In genomic region chr16:48609453-48610023, GRCh38 we compare ENCODE assay signal across 8 cellular contexts. TPM values are rescaled to one million over a fixed set of nuclear protein-coding genes. Genes with fewer than 3 reads are reported as not detected.
DNase-seq lines count a peak whose midpoint lies in the region; ATAC-seq, FAIRE-seq and TF ChIP-seq lines count a peak whose summit lies in the region.

No MANE protein-coding gene starts in this region.

- peaks cover 50% of the 10 kb centered on the region for H3K79me2 ChIP-seq in HepG2 (ENCODE audit: insufficient read depth, low read length)

- intact Hi-C loops in HepG2 (cut with micrococcal nuclease; ENCODE audit: unreplicated experiment), result loop anchor here (5.0 kb wide), 1 partner anchor 47 kb away; no protein-coding TSS in a partner anchor

- H3K4me2 ChIP-seq in HepG2 (ENCODE audit: low read depth, low read length), result peak overlapping the region; percentile 91

- H3K4me1 Mint-ChIP-seq in T-helper 17 cell, result peaks cover 38% of the 10 kb centered on the region
- H3K4me1 Mint-ChIP-seq in central memory CD8-positive, alpha-beta T cell, result peaks cover 37% of the 10 kb centered on the region

- FAIRE-seq in HepG2 (lab: Jason Lieb, UNC), result no peak

- in situ Hi-C loops in HepG2 (cut with HindIII; ENCODE audit: extremely low pct_ligation_motif_present, low pct_unique_long_range_greater_than_20kb), result loop anchor here (5.0 kb wide), 1 partner anchor 72 kb away; no protein-coding TSS in a partner anchor

- H3K4me1 ChIP-seq in HUES64 (ENCODE audit: insufficient read depth, low read length) (peaks cover 43% of the 10 kb centered on the region), HepG2 (ENCODE audit: insufficient read depth, low read length) (peaks cover 86% of the 10 kb centered on the region)

- H3K36me3 Mint-ChIP-seq in T-helper 17 cell (ENCODE audit: low read depth), result no peaks in the 10 kb centered on the region
- H3K36me3 Mint-ChIP-seq in central memory CD8-positive, alpha-beta T cell (ENCODE audit: insufficient read depth), result peaks cover 40% of the 10 kb centered on the region

- H3K27me3 ChIP-seq in HUES64 (ENCODE audit: insufficient read depth, low read length) (no peaks in the 10 kb centered on the region), HepG2 (ENCODE audit: control insufficient read depth in 1 of 2, insufficient read depth in 2 of 2, low read length in 2 of 2) (no peaks in the 10 kb centered on the region; a peak in 1 of 5 replicates)

- CTCF ChIA-PET in HepG2 (lab: Yijun Ruan, JAX; ENCODE audit: low intra/inter-chr PET ratio, low total read pairs), result no interaction called here

- WGBS in HUES64, result under 1% methylated on average over 76 of the region's 76 CpGs
- WGBS in HepG2 (ENCODE audit: low lambda C conversion rate), result under 1% methylated on average over 24 of the region's 76 CpGs

- H2AFZ ChIP-seq in HepG2 (ENCODE audit: low read length), result no peak overlapping the region

- H3K27me3 Mint-ChIP-seq in T-helper 17 cell, result no peaks in the 10 kb centered on the region
- no peaks in the 10 kb centered on the region for H3K27me3 Mint-ChIP-seq in central memory CD8-positive, alpha-beta T cell

- H3K27ac ChIP-seq in HUES64 (ENCODE audit: low read depth, low read length) (peak overlapping the region; percentile 96; the same call in 1 of the 2 replicates), HepG2 (ENCODE audit: extremely low read length, insufficient read depth, low read length) (peak overlapping the region; percentile 96)

- H3K27ac Mint-ChIP-seq in T-helper 17 cell, result peak overlapping the region; percentile 91
- H3K27ac Mint-ChIP-seq in central memory CD8-positive, alpha-beta T cell (ENCODE audit: low read depth), result no peak overlapping the region

- H3K9ac ChIP-seq in HUES64 (ENCODE audit: low read depth, low read length), result peak overlapping the region; percentile 90
- H3K9ac ChIP-seq in HepG2 (ENCODE audit: insufficient read depth, low read depth, low read length), result peak overlapping the region; percentile 93

- peak; percentile 29 for DNase-seq in EL
- peak; percentile 20 to 26 (median 24) for DNase-seq in T-helper 17 cell
- DNase-seq in central memory CD8-positive, alpha-beta T cell (ENCODE audit: low spot score in 2 of 2), result peak in 1 of 2 donors; percentile 41
- no peak for DNase-seq in HepG2 (ENCODE audit: low spot score)
- DNase-seq in stimulated activated CD8-positive, alpha-beta memory T cell treated with anti-CD3 and anti-CD28 coated beads, Interleukin-4, amount 100 ng/mL, for 48 hours, result peak; percentile 68
- no peak for DNase-seq in hepatic stellate cell (ENCODE audit: low spot score)

- H3K4me3 ChIP-seq in HUES64 (ENCODE audit: low read length), result peak overlapping the region; percentile 97
- H3K4me3 ChIP-seq in HepG2 (replicated peaks in 1 of 3; ENCODE audit: insufficient read depth in 1 of 3, low read depth in 2 of 3, low read length in 3 of 3), result peak overlapping the region; percentile 79 to 97 (median 95)

- no TSS peak for BruUV-seq in HepG2 (replicated peaks; lab: Mats Ljungman, UMichigan)

- H4K20me1 ChIP-seq in HepG2 (ENCODE audit: insufficient read depth, low read length), result peaks cover 44% of the 10 kb centered on the region

- TF ChIP-seq EP300 in HepG2 (IDR thresholded peaks at IDR 0.05; ENCODE audit: low read depth in 2 of 2, low read length in 2 of 2) (no peak), HepG2 (CRISPR knock-in tag; IDR thresholded peaks at IDR 0.05; ENCODE audit: borderline replicate concordance) (no peak)

- TF ChIP-seq CTCF in HepG2 (CRISPR knock-in tag; IDR thresholded peaks at IDR 0.05), result no peak

- H3K4me3 Mint-ChIP-seq in T-helper 17 cell, result no peak overlapping the region
- H3K4me3 Mint-ChIP-seq in central memory CD8-positive, alpha-beta T cell, result no peak overlapping the region

- peak; percentile 37 for ATAC-seq in GM21576 (IDR thresholded peaks at IDR 0.05; ENCODE audit: unreplicated experiment)
- ATAC-seq in T-helper 17 cell, result peak; percentile 32
- peak; percentile 20 for ATAC-seq in central memory CD8-positive, alpha-beta T cell (replicated peaks; ENCODE audit: extremely low read depth, poor library complexity, severe bottlenecking)
- ATAC-seq in HepG2, result peak; percentile 68

- no peaks in the 10 kb centered on the region for H3K9me3 ChIP-seq in HUES64 (ENCODE audit: insufficient read depth, low read depth, low read length)
- no peaks in the 10 kb centered on the region for H3K9me3 ChIP-seq in T-helper 17 cell (ENCODE audit: control insufficient read depth, low read length, poor library complexity, severe bottlenecking)
- H3K9me3 ChIP-seq in HepG2 (ENCODE audit: low read length), result no peaks in the 10 kb centered on the region

- POLR2A ChIA-PET in HepG2 (lab: Yijun Ruan, JAX), result interaction anchor here (0.8 to 3.9 kb wide), 5 partner anchors 14 to 222 kb away, joined by 3 to 24 read pairs (median 3); no protein-coding TSS in a partner anchor

- peak; percentile 57; the same call in 1 of the 2 replicates for TF ChIP-seq RAD21 in HepG2 (CRISPR knock-in tag; IDR thresholded peaks at IDR 0.05)

- no peak for TF ChIP-seq POLR2A in HepG2 (IDR thresholded peaks at IDR 0.05; ENCODE audit: insufficient read depth in 1 of 2, low read depth in 2 of 2, low read length in 2 of 2)

- H3K36me3 ChIP-seq in HUES64 (ENCODE audit: insufficient read depth, low read length), result no peaks in the 10 kb centered on the region; the same call in 1 of the 2 replicates
- no peaks in the 10 kb centered on the region for H3K36me3 ChIP-seq in HepG2 (replicated peaks in 1 of 2; ENCODE audit: control insufficient read depth in 1 of 2, insufficient read depth in 2 of 2, low read length in 2 of 2)

- H3K9me3 Mint-ChIP-seq in central memory CD8-positive, alpha-beta T cell, result no peaks in the 10 kb centered on the region

TF ChIP-seq in HepG2, 621 proteins besides CTCF, POLR2A, EP300 and RAD21 (continues in another document):
- TF ChIP-seq ZSCAN21 (CRISPR knock-in tag; IDR thresholded peaks at IDR 0.05; ENCODE audit: borderline replicate concordance) (peak; percentile 72), SAFB2 (CRISPR knock-in tag; IDR thresholded peaks at IDR 0.05; ENCODE audit: borderline replicate concordance, low read depth) (no peak), ZNF253 (CRISPR knock-in tag; IDR thresholded peaks at IDR 0.05; ENCODE audit: borderline replicate concordance) (0 out of 2 replicates have a peak, but pooled peaks have one; percentile 47), ZNF264 (CRISPR knock-in tag; IDR thresholded peaks at IDR 0.05) (no peak), ZNF451 (CRISPR knock-in tag; IDR thresholded peaks at IDR 0.05) (peak; percentile 81), ZSCAN20 (CRISPR knock-in tag; IDR thresholded peaks at IDR 0.05; ENCODE audit: borderline replicate concordance) (no peak), ZNF772 (CRISPR knock-in tag; IDR thresholded peaks at IDR 0.05) (peak; percentile 12; the same call in 1 of the 2 replicates), HNRNPLL (IDR thresholded peaks at IDR 0.05; ENCODE audit: low read depth, low read length, poor library complexity, severe bottlenecking) (peak; percentile 56), TFAP4 (IDR thresholded peaks at IDR 0.05; ENCODE audit: borderline replicate concordance, low read depth) (peak; percentile 37; the same call in 1 of the 2 replicates), ZNF317 (CRISPR knock-in tag; IDR thresholded peaks at IDR 0.05) (peak; percentile 56; the same call in 1 of the 2 replicates), SAP130 (CRISPR knock-in tag; IDR thresholded peaks at IDR 0.05; ENCODE audit: low read depth) (peak; percentile 66), ZNF510 (CRISPR knock-in tag; IDR thresholded peaks at IDR 0.05; ENCODE audit: low read depth) (0 out of 2 replicates have a peak, but pooled peaks have one; percentile 58), ZNF350 (CRISPR knock-in tag; IDR thresholded peaks at IDR 0.05; ENCODE audit: borderline replicate concordance, low read depth) (0 out of 2 replicates have a peak, but pooled peaks have one; percentile 30)

RNA-seq across cellular contexts. Expression of gene N4BP1, which starts 0.4 kb away (rescaled TPM):
- polyA plus RNA-seq in HUES64 (2013, experiment 1 of 2), result 18.3 TPM
- polyA plus RNA-seq in HUES64 (2013, experiment 2 of 2), result 26.1 TPM
- total RNA-seq in T-helper 17 cell (100 to 1,000 TPM in 1 of 2 donors, 10 to 100 TPM in 1; 76.1 to 108 TPM), HepG2 (2016; rRNA removed; fragmentation: Illumina TruSeq; extraction: Trizol) (43.9 and 46.5 TPM in 2 replicates)
- 30.7 and 33.0 TPM in 2 replicates for total RNA-seq in HepG2 (2016; cell fraction: cytosol; rRNA removed; fragmentation: Illumina TruSeq; extraction: Trizol; ENCODE audit: low read depth)
- total RNA-seq in HepG2 (2016; cell fraction: insoluble cytoplasmic fraction; rRNA removed; fragmentation: Illumina TruSeq; extraction: Trizol), result 41.9 and 43.3 TPM in 2 replicates
- total RNA-seq in HepG2 (2016; cell fraction: membrane; rRNA removed; fragmentation: Illumina TruSeq; extraction: Trizol), result 52.7 and 60.8 TPM in 2 replicates
- total RNA-seq in HepG2 (2016; cell fraction: nucleus; rRNA removed; fragmentation: Illumina TruSeq; extraction: Trizol), result 39.0 and 46.1 TPM in 2 replicates
- polyA plus RNA-seq in HepG2 (2011; rRNA removed), result 19.5 and 21.4 TPM in 2 replicates
- polyA plus RNA-seq in HepG2 (2011; cell fraction: cytosol; rRNA removed), result 9.8 and 10.1 TPM in 2 replicates
- polyA plus RNA-seq in HepG2 (2011; cell fraction: nucleus; rRNA removed), result 21.8 and 26.8 TPM in 2 replicates
- polyA plus RNA-seq in HepG2 (2012), result 20.4 and 24.7 TPM in 2 replicates
- polyA plus RNA-seq in HepG2 (2016; cell fraction: cytosol; fragmentation: Illumina TruSeq; extraction: Trizol; ENCODE audit: low read depth), result 2.5 and 3.4 TPM in 2 replicates
- polyA plus RNA-seq in HepG2 (2016; cell fraction: insoluble cytoplasmic fraction; fragmentation: Illumina TruSeq; extraction: Trizol; ENCODE audit: low read depth), result 37.7 and 43.0 TPM in 2 replicates
- 8.9 and 11.1 TPM in 2 replicates for polyA plus RNA-seq in HepG2 (2016; cell fraction: membrane; fragmentation: Illumina TruSeq; extraction: Trizol; ENCODE audit: low read depth)
- polyA plus RNA-seq in HepG2 (2016; cell fraction: nucleus; fragmentation: Illumina TruSeq; extraction: Trizol; ENCODE audit: insufficient read depth, low read depth), result 44.5 and 49.0 TPM in 2 replicates
- 5.4 and 18.1 TPM in 2 replicates for polyA minus RNA-seq in HepG2 (2011; rRNA and poly(A)+ RNA removed; ENCODE audit: low replicate concordance)
- polyA minus RNA-seq in HepG2 (2011; cell fraction: cytosol; rRNA and poly(A)+ RNA removed), result 24.2 and 26.0 TPM in 2 replicates
- 43.1 and 53.5 TPM in 2 replicates for polyA minus RNA-seq in HepG2 (2011; cell fraction: nucleus; rRNA and poly(A)+ RNA removed)

Comparison
In these comparisons a context has a peak if more than half of its experiments do, and no peak if none do; other contexts are left out.
1. DNase-seq: peak in EL (single experiment), T-helper 17 cell (3 of 3) and stimulated activated CD8-positive, alpha-beta memory T cell treated with anti-CD3 and anti-CD28 coated beads, Interleukin-4, amount 100 ng/mL, for 48 hours (single experiment); none in HepG2 (single experiment) and hepatic stellate cell (single experiment).
2. Peak in every context shown above with its lines, with median percentiles within 50 percentile points of each other: ATAC-seq.